In genomic region chr7:152683297-152683696, GRCh38 we compare ENCODE assay signal across 29 cellular contexts.
"Had no signal": no experiment of that assay in that cellular context is flagged by ENCODE, and none has a peak within 500 bp of the region (broad histone marks: within the 10 kb centered on the region; RNA-seq: fewer than 3 reads in every experiment).

No MANE protein-coding gene starts in this region.

- H3K4me3 Mint-ChIP-seq: activated CD4-positive, alpha-beta memory T cell treated with anti-CD3 and anti-CD28 coated beads, Interleukin-2, amount 10 ng/mL, durations not matched to agents 7 days and 5 days; activated naive CD8-positive, alpha-beta T cell treated with anti-CD3 and anti-CD28 coated beads, Interleukin-2, amount 50 U/mL, for 24 hours; activated T-cell treated with anti-CD3 and anti-CD28 coated beads, Interleukin-2, amount 50 U/mL, for 4 hours; T-cell had no signal

- H3K9me3 Mint-ChIP-seq: activated CD4-positive, alpha-beta memory T cell treated with anti-CD3 and anti-CD28 coated beads, Interleukin-2, amount 10 ng/mL, durations not matched to agents 7 days and 5 days; activated naive CD4-positive, alpha-beta T cell treated with anti-CD3 and anti-CD28 coated beads, Interleukin-2, amount 50 U/mL, for 72 hours; activated naive CD8-positive, alpha-beta T cell treated with anti-CD3 and anti-CD28 coated beads, Interleukin-2, amount 50 U/mL, for 24 hours; activated T-cell treated with anti-CD3 and anti-CD28 coated beads, Interleukin-2, amount 50 U/mL, for 4 hours; T-cell had no signal

- H3K27me3 ChIP-seq: ascending aorta, body of pancreas had no signal

- H3K4me3 ChIP-seq: ascending aorta, body of pancreas, SK-N-MC had no signal

- DNase-seq: activated CD4-positive, alpha-beta memory T cell treated with anti-CD3 and anti-CD28 coated beads, Interleukin-2, amount 10 ng/mL, durations not matched to agents 7 days and 5 days; activated CD4-positive, alpha-beta T cell treated with anti-CD3 and anti-CD28 coated beads, Interleukin-2, amount 50 U/mL, for 1 hour; activated CD4-positive, CD25-positive, alpha-beta regulatory T cell; activated effector memory CD4-positive, alpha-beta T cell treated with anti-CD3 and anti-CD28 coated beads, Interleukin-2, amount 50 U/mL, for 16 hours; activated naive CD4-positive, alpha-beta T cell treated with Interleukin-2 at 50 U/mL for 16 hours; activated naive CD8-positive, alpha-beta T cell treated with anti-CD3 and anti-CD28 coated beads, Interleukin-2, amount 50 U/mL, for 24 hours; activated T-cell treated with anti-CD3 and anti-CD28 coated beads, Interleukin-2, amount 50 U/mL, for 4 hours; amniotic stem cell; body of pancreas; central memory CD4-positive, alpha-beta T cell; MM.1S; NCI-H1105; NCI-H1436; NCI-H187 treated with DMSO at 0.1 percent for 48 hours; NCI-H2081 treated with DMSO at 0.1 percent for 48 hours; NCI-H2227 treated with DMSO at 0.1 percent for 48 hours; NCI-H526; NCI-H82; OCI-M1; RPMI8226; T-cell; T-helper 2 cell; T1000 had no signal

- H3K27me3 Mint-ChIP-seq: activated CD4-positive, alpha-beta memory T cell treated with anti-CD3 and anti-CD28 coated beads, Interleukin-2, amount 10 ng/mL, durations not matched to agents 7 days and 5 days; activated naive CD8-positive, alpha-beta T cell treated with anti-CD3 and anti-CD28 coated beads, Interleukin-2, amount 50 U/mL, for 24 hours; T-cell had no signal

- H3K4me1 Mint-ChIP-seq: activated CD4-positive, alpha-beta memory T cell treated with anti-CD3 and anti-CD28 coated beads, Interleukin-2, amount 10 ng/mL, durations not matched to agents 7 days and 5 days; activated naive CD8-positive, alpha-beta T cell treated with anti-CD3 and anti-CD28 coated beads, Interleukin-2, amount 50 U/mL, for 24 hours; T-cell had no signal

- H3K27ac ChIP-seq: ascending aorta, KMS-11, SK-N-MC had no signal

- H3K4me2 ChIP-seq: KMS-11 had no signal

- H3K36me3 Mint-ChIP-seq: activated naive CD4-positive, alpha-beta T cell treated with anti-CD3 and anti-CD28 coated beads, Interleukin-2, amount 50 U/mL, for 72 hours; T-cell had no signal

- ATAC-seq: activated naive CD4-positive, alpha-beta T cell treated with anti-CD3 and anti-CD28 coated beads, Interleukin-2, amount 50 U/mL, for 72 hours; activated naive CD8-positive, alpha-beta T cell treated with anti-CD3 and anti-CD28 coated beads, Interleukin-2, amount 50 U/mL, for 24 hours; activated T-cell treated with anti-CD3 and anti-CD28 coated beads, Interleukin-2, amount 50 U/mL, for 4 hours; body of pancreas; Panc1; Right ventricle myocardium inferior; T-cell had no signal

- H3K9me3 ChIP-seq: ascending aorta, body of pancreas had no signal

- H3K9ac ChIP-seq: KMS-11 had no signal

- H3K36me3 ChIP-seq: ascending aorta had no signal

- H3K4me1 ChIP-seq: ascending aorta, body of pancreas had no signal

- H3K27ac Mint-ChIP-seq: activated CD4-positive, alpha-beta memory T cell treated with anti-CD3 and anti-CD28 coated beads, Interleukin-2, amount 10 ng/mL, durations not matched to agents 7 days and 5 days; activated naive CD4-positive, alpha-beta T cell treated with anti-CD3 and anti-CD28 coated beads, Interleukin-2, amount 50 U/mL, for 72 hours; activated naive CD8-positive, alpha-beta T cell treated with anti-CD3 and anti-CD28 coated beads, Interleukin-2, amount 50 U/mL, for 24 hours; T-cell had no signal
